Comparison of ENCODE assay signal across 18 cellular contexts in the genomic region with DNA sequence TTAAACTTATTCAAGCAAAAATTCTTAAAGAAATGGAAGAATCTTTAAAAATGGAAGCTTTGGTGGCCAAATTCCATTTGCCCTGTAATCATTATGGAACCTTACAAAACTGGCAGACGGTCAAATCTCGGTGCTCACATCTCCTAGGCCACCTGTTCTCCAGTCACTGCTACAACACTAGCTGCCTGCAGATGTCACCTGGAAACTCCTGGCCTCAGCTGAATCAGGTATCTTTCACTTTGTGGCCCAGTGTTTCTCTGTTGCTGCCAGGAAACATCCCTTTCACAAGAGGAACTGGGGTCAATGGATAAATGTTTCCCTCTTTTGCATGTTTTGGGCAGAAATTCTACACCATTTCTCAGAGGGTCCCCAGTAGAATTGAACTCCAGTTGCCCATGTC. TPM values are rescaled to one million over a fixed set of nuclear protein-coding genes. Genes with fewer than 3 reads are reported as not detected.
DNase-seq lines count a peak whose midpoint lies in the region; ATAC-seq and TF ChIP-seq lines count a peak whose summit lies in the region.
"Had no signal": no experiment of that assay in that cellular context is flagged by ENCODE, and none has a peak within 500 bp of the region (broad histone marks: within the 10 kb centered on the region; RNA-seq: fewer than 3 reads in every experiment).

No MANE protein-coding gene starts in this region.

- H3K9me3 ChIP-seq in body of pancreas: peaks cover 0 to 6% (median 0%) of the 10 kb centered on the region in 3 donors
- H3K9me3 ChIP-seq in mucosa of descending colon: peaks cover 6% of the 10 kb centered on the region
- peaks cover 0 to 5% (median 0%) of the 10 kb centered on the region in 3 donors for H3K9me3 ChIP-seq in adrenal gland (replicated peaks in 1 of 3)

- H3K4me2 ChIP-seq in GM23338: no peak overlapping the region

- WGBS in body of pancreas, 2 donors: 30 to 36% methylated on average over 2 of the region's 2 CpGs
- 77 to 84% (median 80%) methylated on average over 2 of the region's 2 CpGs for WGBS in adrenal gland, 4 donors

- TF ChIP-seq CTCF in GM23338 (conservative IDR thresholded peaks at IDR 0.05; ENCODE audit: low read depth in 2 of 2): peak; percentile 31 to 53
- peak in 4 of 7 experiments; percentile 17 to 24 (median 23) for TF ChIP-seq CTCF in body of pancreas (IDR thresholded peaks at IDR 0.05)
- TF ChIP-seq CTCF in mucosa of descending colon (IDR thresholded peaks at IDR 0.05): peak; percentile 8
- no peak for TF ChIP-seq CTCF in adrenal gland (IDR thresholded peaks at IDR 0.05)
- no peak for TF ChIP-seq CTCF in nephron progenitor cell (IDR thresholded peaks at IDR 0.05)

- H3K27me3 ChIP-seq in GM23338 (ENCODE audit: insufficient read depth) (no peaks in the 10 kb centered on the region), body of pancreas (no peaks in the 10 kb centered on the region), adrenal gland (peaks cover 6% of the 10 kb centered on the region)
- H3K27me3 ChIP-seq: tibial artery had no signal

- H3K36me3 ChIP-seq in GM23338 (ENCODE audit: insufficient read depth) (no peaks in the 10 kb centered on the region), body of pancreas (replicated peaks in 1 of 2; ENCODE audit: insufficient read depth in 1 of 2, low read depth in 2 of 2) (no peaks in the 10 kb centered on the region), mucosa of descending colon (ENCODE audit: low read depth) (no peaks in the 10 kb centered on the region), adrenal gland (replicated peaks in 1 of 2) (no peaks in the 10 kb centered on the region)
- H3K36me3 ChIP-seq: left ventricle myocardium inferior, spleen, tibial artery had no signal

- H3K27ac Mint-ChIP-seq in GM23338 (no peak overlapping the region), nephron progenitor cell (no peak overlapping the region)
- H3K27ac Mint-ChIP-seq: activated CD8-positive, alpha-beta T cell treated with anti-CD3 and anti-CD28 coated beads for 36 hours; activated naive CD8-positive, alpha-beta T cell treated with anti-CD3 and anti-CD28 coated beads, Interleukin-2, amount 50 U/mL, for 24 hours; activated T-helper 1 cell treated with anti-CD3 and anti-CD28 coated beads, Interleukin-12 subunit alpha, Interleukin-12 subunit beta, Interleukin-2, Interleukin-4 antibody, amounts not matched to agents 30 ng/mL and 10 ng/mL and 1 ng/mL, durations not matched to agents 14 hours and 24 hours and 36 hours; effector memory CD8-positive, alpha-beta T cell; IgD-negative memory B cell; stimulated activated effector memory CD8-positive, alpha-beta T cell treated with anti-CD3 and anti-CD28 coated beads, Interleukin-12 subunit alpha, Interleukin-12 subunit beta, amount 100 ng/mL, for 72 hours had no signal

- H2AFZ ChIP-seq in GM23338: peak overlapping the region; percentile 33; the same call in 1 of the 2 replicates

- intact Hi-C loops in body of pancreas (cut with DNase I): no loop called here
- intact Hi-C loops in mucosa of descending colon (cut with DNase I, micrococcal nuclease): no loop called here
- intact Hi-C loops in adrenal gland (cut with DNase I): no loop called here

- no peaks in the 10 kb centered on the region for H3K9me2 ChIP-seq in GM23338 (ENCODE audit: insufficient read depth)

- H3K4me3 Mint-ChIP-seq in GM23338 (no peak overlapping the region), nephron progenitor cell (no peak overlapping the region)
- H3K4me3 Mint-ChIP-seq: activated CD8-positive, alpha-beta T cell treated with anti-CD3 and anti-CD28 coated beads for 36 hours; activated naive CD8-positive, alpha-beta T cell treated with anti-CD3 and anti-CD28 coated beads, Interleukin-2, amount 50 U/mL, for 24 hours; activated T-helper 1 cell treated with anti-CD3 and anti-CD28 coated beads, Interleukin-12 subunit alpha, Interleukin-12 subunit beta, Interleukin-2, Interleukin-4 antibody, amounts not matched to agents 30 ng/mL and 10 ng/mL and 1 ng/mL, durations not matched to agents 14 hours and 24 hours and 36 hours; effector memory CD8-positive, alpha-beta T cell; IgD-negative memory B cell; stimulated activated effector memory CD8-positive, alpha-beta T cell treated with anti-CD3 and anti-CD28 coated beads, Interleukin-12 subunit alpha, Interleukin-12 subunit beta, amount 100 ng/mL, for 72 hours had no signal

- H3K27me3 Mint-ChIP-seq in GM23338 (ENCODE audit: insufficient read depth, low read depth, poor library complexity) (peaks cover 2% of the 10 kb centered on the region), nephron progenitor cell (ENCODE audit: low read depth, poor library complexity) (peaks cover 49% of the 10 kb centered on the region)

- ATAC-seq in GM23338 (no peak), body of pancreas (no peak), mucosa of descending colon (peak; percentile 52), GM18517 (IDR thresholded peaks at IDR 0.05; ENCODE audit: unreplicated experiment) (no peak)
- ATAC-seq: activated CD8-positive, alpha-beta T cell treated with anti-CD3 and anti-CD28 coated beads for 36 hours; activated naive CD8-positive, alpha-beta T cell treated with anti-CD3 and anti-CD28 coated beads, Interleukin-2, amount 50 U/mL, for 24 hours; effector memory CD8-positive, alpha-beta T cell; stimulated activated effector memory CD8-positive, alpha-beta T cell treated with anti-CD3 and anti-CD28 coated beads, Interleukin-12 subunit alpha, Interleukin-12 subunit beta, amount 100 ng/mL, for 72 hours had no signal

- peak; percentile 35 for DNase-seq in GM23338 (ENCODE audit: low spot score)
- peak; percentile 34 for DNase-seq in NCI-H2029 (lab: John Stamatoyannopoulos, UW)
- peak; percentile 21 to 49 (median 43) for DNase-seq in body of pancreas
- DNase-seq in mucosa of descending colon: peak in 1 of 3 donors; percentile 61
- DNase-seq in adrenal gland: no peak
- no peak for DNase-seq in nephron progenitor cell
- DNase-seq: activated CD8-positive, alpha-beta T cell treated with anti-CD3 and anti-CD28 coated beads for 36 hours; activated naive CD8-positive, alpha-beta T cell treated with anti-CD3 and anti-CD28 coated beads, Interleukin-2, amount 50 U/mL, for 24 hours; effector memory CD8-positive, alpha-beta T cell; left ventricle myocardium inferior; NCI-H526 treated with DMSO at 0.1 percent for 48 hours; spleen; tibial artery had no signal

- H3K4me3 ChIP-seq in GM23338 (no peak overlapping the region), body of pancreas (no peak overlapping the region), mucosa of descending colon (no peak overlapping the region), adrenal gland (no peak overlapping the region)
- H3K4me3 ChIP-seq: left ventricle myocardium inferior, spleen, tibial artery had no signal

- no peaks in the 10 kb centered on the region for H3K79me2 ChIP-seq in GM23338 (replicated peaks; ENCODE audit: insufficient read depth)

- H3K27ac ChIP-seq in GM23338 (ENCODE audit: low read depth) (no peak overlapping the region), body of pancreas (no peak overlapping the region), adrenal gland (no peak overlapping the region)
- H3K27ac ChIP-seq: C4-2B, left ventricle myocardium inferior, tibial artery had no signal

- H3K9me3 Mint-ChIP-seq in GM23338 (peaks cover 14% of the 10 kb centered on the region; the same call in 1 of the 3 replicates), nephron progenitor cell (peaks cover 11% of the 10 kb centered on the region)
- H3K9me3 Mint-ChIP-seq: activated T-helper 1 cell treated with anti-CD3 and anti-CD28 coated beads, Interleukin-12 subunit alpha, Interleukin-12 subunit beta, Interleukin-2, Interleukin-4 antibody, amounts not matched to agents 30 ng/mL and 10 ng/mL and 1 ng/mL, durations not matched to agents 14 hours and 24 hours and 36 hours; effector memory CD8-positive, alpha-beta T cell had no signal

- no peaks in the 10 kb centered on the region; the same call in 1 of the 3 replicates for H3K36me3 Mint-ChIP-seq in GM23338 (ENCODE audit: low read depth)
- no peaks in the 10 kb centered on the region for H3K36me3 Mint-ChIP-seq in nephron progenitor cell (ENCODE audit: low read depth)
- H3K36me3 Mint-ChIP-seq: IgD-negative memory B cell; stimulated activated effector memory CD8-positive, alpha-beta T cell treated with anti-CD3 and anti-CD28 coated beads, Interleukin-12 subunit alpha, Interleukin-12 subunit beta, amount 100 ng/mL, for 72 hours had no signal

- H3F3A ChIP-seq in GM23338 (replicated peaks; ENCODE audit: low read depth): no peaks in the 10 kb centered on the region

- no peaks in the 10 kb centered on the region for H4K20me1 ChIP-seq in GM23338 (replicated peaks; ENCODE audit: insufficient read depth)

- peaks cover 10% of the 10 kb centered on the region for H3K4me1 ChIP-seq in GM23338 (ENCODE audit: insufficient read depth)
- H3K4me1 ChIP-seq in body of pancreas: peaks cover 5% of the 10 kb centered on the region
- no peaks in the 10 kb centered on the region for H3K4me1 ChIP-seq in mucosa of descending colon (ENCODE audit: low read depth)
- H3K4me1 ChIP-seq in adrenal gland (replicated peaks in 1 of 2): peaks cover 0 to 5% of the 10 kb centered on the region in 2 donors

- TF ChIP-seq POLR2A in body of pancreas (IDR thresholded peaks at IDR 0.05): no peak
- no peak for TF ChIP-seq POLR2A in adrenal gland (IDR thresholded peaks at IDR 0.05)

- H3K4me1 Mint-ChIP-seq in GM23338 (peaks cover 23% of the 10 kb centered on the region), nephron progenitor cell (peaks cover 7% of the 10 kb centered on the region)

RNA-seq across cellular contexts. Expression of gene CXCL3, which starts 4.2 kb away (rescaled TPM):
- total RNA-seq in GM23338 (2014; rRNA removed; shearing (Covaris generic)): 3.6 and 8.3 TPM in 2 replicates
- polyA plus RNA-seq in GM23338 (2016; fragmentation: Nextera tagmentation; extraction: Ambion mirVana) (15.9 and 19.5 TPM in 2 replicates), adrenal gland (1 to 10 TPM in 1 of 3 donors, under 1 TPM in 2; 0.13 to 1.6 (median 0.64) TPM)
- total RNA-seq in body of pancreas (1 to 10 TPM in 1 of 2 donors, not detected in 1; 1.6 TPM), mucosa of descending colon (10 to 100 TPM in 1 of 3 donors, 1 to 10 TPM in 2; 2.7 to 30.8 (median 3.9) TPM), adrenal gland (1 to 10 TPM in 1 of 8 donors, under 1 TPM in 4, not detected in 3; 0.42 to 1.5 (median 0.42) TPM)
- total RNA-seq: activated CD8-positive, alpha-beta T cell treated with anti-CD3 and anti-CD28 coated beads for 36 hours had no signal
- polyA plus RNA-seq: IgD-negative memory B cell had no signal

RNA-seq across cellular contexts. Expression of gene CXCL5, which starts 44.2 kb away (rescaled TPM):
- 7.6 and 8.7 TPM in 2 replicates for total RNA-seq in GM23338 (2014; rRNA removed; shearing (Covaris generic))
- 6.3 and 7.5 TPM in 2 replicates for polyA plus RNA-seq in GM23338 (2016; fragmentation: Nextera tagmentation; extraction: Ambion mirVana)
- total RNA-seq in body of pancreas: not detected
- under 1 TPM in 1 of 3 donors, not detected in 2; 0.14 TPM for total RNA-seq in mucosa of descending colon
- total RNA-seq in adrenal gland: under 1 TPM in 1 of 8 donors, not detected in 7; 0.41 TPM
- under 1 TPM in 2 of 3 donors, not detected in 1; 0.03 to 0.09 TPM for polyA plus RNA-seq in adrenal gland
- total RNA-seq: activated CD8-positive, alpha-beta T cell treated with anti-CD3 and anti-CD28 coated beads for 36 hours; activated T-helper 1 cell treated with anti-CD3 and anti-CD28 coated beads, Interleukin-12 subunit alpha, Interleukin-12 subunit beta, Interleukin-2, Interleukin-4 antibody, amounts not matched to agents 30 ng/mL and 10 ng/mL and 1 ng/mL, durations not matched to agents 14 hours and 24 hours and 36 hours; left ventricle myocardium inferior had no signal

RNA-seq across cellular contexts. Expression of gene PPBP, which starts 54.7 kb away (rescaled TPM):
- total RNA-seq in GM23338 (2014; rRNA removed; shearing (Covaris generic)): 0.35 TPM in 1 of 2 replicates, not detected in the other
- polyA plus RNA-seq in GM23338 (2016; fragmentation: Nextera tagmentation; extraction: Ambion mirVana) (0.50 TPM in 1 of 2 replicates, not detected in the other), adrenal gland (under 1 TPM in 1 of 3 donors, not detected in 2; 0.27 TPM)
- total RNA-seq in body of pancreas (not detected), mucosa of descending colon (not detected), adrenal gland (10 to 100 TPM in 1 of 8 donors, 1 to 10 TPM in 2, under 1 TPM in 2, not detected in 3; 0.81 to 10.5 (median 2.4) TPM)
- total RNA-seq: activated CD8-positive, alpha-beta T cell treated with anti-CD3 and anti-CD28 coated beads for 36 hours; activated T-helper 1 cell treated with anti-CD3 and anti-CD28 coated beads, Interleukin-12 subunit alpha, Interleukin-12 subunit beta, Interleukin-2, Interleukin-4 antibody, amounts not matched to agents 30 ng/mL and 10 ng/mL and 1 ng/mL, durations not matched to agents 14 hours and 24 hours and 36 hours had no signal

RNA-seq across cellular contexts. Expression of gene CXCL2, which starts 56.3 kb away (rescaled TPM):
- 4.2 and 7.8 TPM in 2 replicates for total RNA-seq in GM23338 (2014; rRNA removed; shearing (Covaris generic))
- polyA plus RNA-seq in GM23338 (2016; fragmentation: Nextera tagmentation; extraction: Ambion mirVana): 3.3 TPM in 2 replicates
- 10 to 100 TPM; 27.4 to 39.4 TPM for total RNA-seq in body of pancreas
- total RNA-seq in mucosa of descending colon: 10 to 100 TPM in 1 of 3 donors, 1 to 10 TPM in 2; 3.2 to 30.7 (median 7.8) TPM
- total RNA-seq in adrenal gland: 10 to 100 TPM in 1 of 8 donors, 1 to 10 TPM in 7; 2.4 to 13.9 (median 6.2) TPM
- 10 to 100 TPM in 1 of 3 donors, 1 to 10 TPM in 2; 2.2 to 18.8 (median 5.4) TPM for polyA plus RNA-seq in adrenal gland
- total RNA-seq: activated CD8-positive, alpha-beta T cell treated with anti-CD3 and anti-CD28 coated beads for 36 hours; activated T-helper 1 cell treated with anti-CD3 and anti-CD28 coated beads, Interleukin-12 subunit alpha, Interleukin-12 subunit beta, Interleukin-2, Interleukin-4 antibody, amounts not matched to agents 30 ng/mL and 10 ng/mL and 1 ng/mL, durations not matched to agents 14 hours and 24 hours and 36 hours had no signal
- polyA plus RNA-seq: IgD-negative memory B cell had no signal

Comparison
In these comparisons a context has a peak if more than half of its experiments do, and no peak if none do; other contexts are left out.
1. DNase-seq: peak in GM23338 (single experiment), NCI-H2029 (single experiment) and body of pancreas (4 of 4); none in adrenal gland (0 of 7) and nephron progenitor cell (single experiment).
2. CTCF ChIP-seq: peak in GM23338 (2 of 2), body of pancreas (4 of 7) and mucosa of descending colon (single experiment); none in adrenal gland (0 of 6) and nephron progenitor cell (single experiment).